In genomic region chr4:145719752-145720624, GRCh38 we compare ENCODE assay signal across 12 cellular contexts. TPM values are rescaled to one million over a fixed set of nuclear protein-coding genes. Genes with fewer than 3 reads are reported as not detected.
DNase-seq lines count a peak whose midpoint lies in the region; ATAC-seq, FAIRE-seq and TF ChIP-seq lines count a peak whose summit lies in the region.
"Had no signal": no experiment of that assay in that cellular context is flagged by ENCODE, and none has a peak within 500 bp of the region (broad histone marks: within the 10 kb centered on the region; RNA-seq: fewer than 3 reads in every experiment).

No MANE protein-coding gene starts in this region.

- peak; percentile 18 for TF ChIP-seq POLR2A in GM19099 (IDR thresholded peaks at IDR 0.05; ENCODE audit: extremely low read depth, insufficient read length, low read depth)

- peaks cover 0 to 3% (median 0%) of the 10 kb centered on the region in 11 experiments; a peak in 2 of 22 replicates for H3K9me3 ChIP-seq in BLaER1 treated with 17β-estradiol and CSF1 and Interleukin-3, amounts not matched to agents 10 nM and 100 nM (replicated peaks in 1 of 11)
- H3K9me3 ChIP-seq in small intestine (ENCODE audit: control insufficient read depth, low read depth) = no peaks in the 10 kb centered on the region

- H3K4me3 ChIP-seq in BLaER1 treated with 17β-estradiol and CSF1 and Interleukin-3, amounts not matched to agents 10 nM and 100 nM = no peak overlapping the region
- no peak overlapping the region for H3K4me3 ChIP-seq in small intestine (ENCODE audit: low read depth in 1 of 2, low read length in 2 of 2)

- FAIRE-seq in small intestine (lab: Jason Lieb, UNC) = no peak

- TF ChIP-seq CTCF in osteocyte (IDR thresholded peaks at IDR 0.05) = no peak

- peak overlapping the region in 7 of 11 experiments; percentile 1 to 58 (median 16); a peak in 8 of 22 replicates for H3K4me2 ChIP-seq in BLaER1 treated with 17β-estradiol and CSF1 and Interleukin-3, amounts not matched to agents 10 nM and 100 nM

- peaks cover 14% of the 10 kb centered on the region for H3K4me1 Mint-ChIP-seq in activated naive CD8-positive, alpha-beta T cell treated with anti-CD3 and anti-CD28 coated beads for 36 hours
- H3K4me1 Mint-ChIP-seq in osteocyte (ENCODE audit: unreplicated experiment) = no peaks in the 10 kb centered on the region

- H3K27ac ChIP-seq in BLaER1 treated with 17β-estradiol and CSF1 and Interleukin-3, amounts not matched to agents 10 nM and 100 nM = no peak overlapping the region
- no peak overlapping the region for H3K27ac ChIP-seq in small intestine (ENCODE audit: low read depth in 1 of 2, low read length in 1 of 2)

- H3K4me1 ChIP-seq in BLaER1 treated with 17β-estradiol and CSF1 and Interleukin-3, amounts not matched to agents 10 nM and 100 nM = peaks cover 0 to 11% (median 7%) of the 10 kb centered on the region in 10 experiments; a peak in 10 of 20 replicates
- H3K4me1 ChIP-seq in small intestine (ENCODE audit: control insufficient read depth in 2 of 2, insufficient read depth in 1 of 2, low read depth in 1 of 2, low read length in 1 of 2) = no peaks in the 10 kb centered on the region

- H4K20me1 ChIP-seq in BLaER1 treated with 17β-estradiol and CSF1 and Interleukin-3, amounts not matched to agents 10 nM and 100 nM = no peaks in the 10 kb centered on the region

- H3K36me3 Mint-ChIP-seq in activated naive CD8-positive, alpha-beta T cell treated with anti-CD3 and anti-CD28 coated beads for 36 hours = no peaks in the 10 kb centered on the region
- no peaks in the 10 kb centered on the region for H3K36me3 Mint-ChIP-seq in osteocyte (ENCODE audit: unreplicated experiment)
- H3K36me3 Mint-ChIP-seq: naive B cell had no signal

- WGBS in small intestine, 3 donors = 72 to 76% (median 75%) methylated on average over 10 of the region's 10 CpGs

- H3K27me3 ChIP-seq in BLaER1 treated with 17β-estradiol and CSF1 and Interleukin-3, amounts not matched to agents 10 nM and 100 nM = no peaks in the 10 kb centered on the region
- peaks cover 0 to under 1% of the 10 kb centered on the region in 2 donors for H3K27me3 ChIP-seq in small intestine (ENCODE audit: control insufficient read depth in 2 of 2, insufficient read depth in 2 of 2, low read length in 2 of 2)

- peak overlapping the region; percentile 49 for H3K4me3 Mint-ChIP-seq in activated naive CD8-positive, alpha-beta T cell treated with anti-CD3 and anti-CD28 coated beads for 36 hours
- no peak overlapping the region for H3K4me3 Mint-ChIP-seq in osteocyte (ENCODE audit: unreplicated experiment)
- H3K4me3 Mint-ChIP-seq: naive B cell had no signal

- H3K36me3 ChIP-seq in BLaER1 treated with 17β-estradiol and CSF1 and Interleukin-3, amounts not matched to agents 10 nM and 100 nM = no peaks in the 10 kb centered on the region
- no peaks in the 10 kb centered on the region for H3K36me3 ChIP-seq in small intestine (ENCODE audit: control insufficient read depth in 2 of 2, insufficient read depth in 2 of 2, low read length in 2 of 2)

- peak; percentile 69 for ATAC-seq in HG03108 (IDR thresholded peaks at IDR 0.05; ENCODE audit: unreplicated experiment)

- no peak overlapping the region for H3K9ac ChIP-seq in BLaER1 treated with 17β-estradiol and CSF1 and Interleukin-3, amounts not matched to agents 10 nM and 100 nM

- H3K27ac Mint-ChIP-seq in activated naive CD8-positive, alpha-beta T cell treated with anti-CD3 and anti-CD28 coated beads for 36 hours = peak overlapping the region; percentile 67
- H3K27ac Mint-ChIP-seq in osteocyte (ENCODE audit: unreplicated experiment) = no peak overlapping the region

- peaks cover 25% of the 10 kb centered on the region for H3K27me3 Mint-ChIP-seq in activated naive CD8-positive, alpha-beta T cell treated with anti-CD3 and anti-CD28 coated beads for 36 hours
- no peaks in the 10 kb centered on the region for H3K27me3 Mint-ChIP-seq in osteocyte (ENCODE audit: unreplicated experiment)

- DNase-seq in activated naive CD8-positive, alpha-beta T cell treated with anti-CD3 and anti-CD28 coated beads for 36 hours = peak; percentile 51
- no peak for DNase-seq in small intestine
- no peak for DNase-seq in AG08395 (ENCODE audit: low spot score)
- DNase-seq in osteocyte (ENCODE audit: extremely low spot score, unreplicated experiment) = no peak
- DNase-seq in NCI-H1417 treated with DMSO at 0.1 percent for 48 hours (lab: John Stamatoyannopoulos, UW) = no peak
- DNase-seq: effector CD8-positive, alpha-beta T cell; naive B cell had no signal

- no peaks in the 10 kb centered on the region for H3K9me3 Mint-ChIP-seq in activated naive CD8-positive, alpha-beta T cell treated with anti-CD3 and anti-CD28 coated beads for 36 hours
- H3K9me3 Mint-ChIP-seq in osteocyte (ENCODE audit: unreplicated experiment) = no peaks in the 10 kb centered on the region

RNA-seq across cellular contexts. Expression of gene C4orf51, which starts 40.0 kb away (rescaled TPM):
- not detected for total RNA-seq in activated naive CD8-positive, alpha-beta T cell treated with anti-CD3 and anti-CD28 coated beads for 36 hours
- polyA plus RNA-seq in small intestine = not detected
- total RNA-seq in osteocyte = not detected in 2 replicates
- polyA plus RNA-seq: BJ, thymus had no signal
